ENCODE assay signal across 32 cellular contexts in the genomic region with DNA sequence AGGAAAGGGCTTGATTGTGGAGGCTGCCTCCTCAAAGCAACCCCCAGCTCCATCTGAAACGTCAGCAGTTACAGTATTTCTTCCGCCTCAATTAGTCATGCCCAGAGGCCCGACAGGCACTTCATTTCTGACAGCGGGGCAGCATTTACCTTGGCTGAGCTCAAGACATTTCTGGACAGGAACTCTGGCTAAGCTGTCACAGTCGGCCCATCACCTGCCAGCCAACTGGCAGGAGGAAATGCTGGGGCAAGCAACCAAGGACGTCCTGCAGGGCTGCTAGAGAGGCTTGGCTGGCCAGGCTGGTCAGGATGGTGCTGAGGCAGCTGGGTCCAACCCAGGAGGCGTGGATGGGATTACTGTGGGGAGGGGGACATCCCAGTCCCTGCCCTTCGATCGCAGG. TPM values are rescaled to one million over a fixed set of nuclear protein-coding genes. Genes with fewer than 3 reads are reported as not detected.
A peak's percentile ranks its signal among the peaks of the same experiment; 100 is the strongest.
DNase-seq lines count a peak whose midpoint lies in the region; ATAC-seq and TF ChIP-seq lines count a peak whose summit lies in the region.
"Had no signal": no experiment of that assay in that cellular context is flagged by ENCODE, and none has a peak within 500 bp of the region (broad histone marks: within the 10 kb centered on the region; RNA-seq: fewer than 3 reads in every experiment).

No MANE protein-coding gene starts in this region.

- no peak overlapping the region for H3K4me3 Mint-ChIP-seq in activated naive CD4-positive, alpha-beta T cell treated with anti-CD3 and anti-CD28 coated beads, Interleukin-2, amount 10 ng/mL, durations not matched to agents 7 days and 5 days
- H3K4me3 Mint-ChIP-seq in endodermal cell: no peak overlapping the region
- H3K4me3 Mint-ChIP-seq: natural killer cell treated with Interleukin-12 subunit alpha and Interleukin-12 subunit beta and Interleukin-15 and Interleukin-18, amount 100 ng/mL, for 72 hours; stimulated activated naive CD8-positive, alpha-beta T cell treated with anti-CD3 and anti-CD28 coated beads, Interleukin-15, Interleukin-2, amounts not matched to agents 100 ng/mL and 50 ng/mL, for 24 hours; T-helper 17 cell had no signal

- intact Hi-C loops in body of pancreas (cut with DNase I) (no loop called here), left ventricle myocardium superior (cut with micrococcal nuclease) (no loop called here)

- CTCF ChIA-PET in activated naive CD4-positive, alpha-beta T cell treated with anti-CD3 and anti-CD28 coated beads, Interleukin-2, amount 10 ng/mL, durations not matched to agents 7 days and 5 days (lab: Charles Lee): no interaction called here

- H3K27me3 ChIP-seq in MG63 (no peaks in the 10 kb centered on the region), body of pancreas (no peaks in the 10 kb centered on the region), osteoblast (ENCODE audit: insufficient read depth, low read length) (no peaks in the 10 kb centered on the region), endodermal cell (ENCODE audit: control insufficient read depth, insufficient read depth, low read length, poor library complexity, severe bottlenecking) (no peaks in the 10 kb centered on the region)
- H3K27me3 ChIP-seq: adrenal gland, BLaER1, ovary, sigmoid colon had no signal

- no peak overlapping the region for H2AFZ ChIP-seq in osteoblast (ENCODE audit: low read length)

- H4K20me1 ChIP-seq in osteoblast (ENCODE audit: insufficient read depth, low read length): no peaks in the 10 kb centered on the region
- H4K20me1 ChIP-seq: BLaER1 had no signal

- H3K4me3 ChIP-seq in MG63: no peak overlapping the region
- no peak overlapping the region for H3K4me3 ChIP-seq in body of pancreas
- H3K4me3 ChIP-seq in osteoblast (ENCODE audit: insufficient read depth, low read length): no peak overlapping the region
- H3K4me3 ChIP-seq in endodermal cell (ENCODE audit: low read length): no peak overlapping the region
- H3K4me3 ChIP-seq: adrenal gland, BLaER1, ovary, sigmoid colon, tibial artery had no signal

- TF ChIP-seq POLR2A in body of pancreas (IDR thresholded peaks at IDR 0.05): no peak

- H3K27ac Mint-ChIP-seq in activated naive CD4-positive, alpha-beta T cell treated with anti-CD3 and anti-CD28 coated beads, Interleukin-2, amount 10 ng/mL, durations not matched to agents 7 days and 5 days: no peak overlapping the region
- no peak overlapping the region for H3K27ac Mint-ChIP-seq in endodermal cell
- H3K27ac Mint-ChIP-seq: natural killer cell treated with Interleukin-12 subunit alpha and Interleukin-12 subunit beta and Interleukin-15 and Interleukin-18, amount 100 ng/mL, for 72 hours; stimulated activated naive CD8-positive, alpha-beta T cell treated with anti-CD3 and anti-CD28 coated beads, Interleukin-15, Interleukin-2, amounts not matched to agents 100 ng/mL and 50 ng/mL, for 24 hours; T-helper 17 cell had no signal

- peak; percentile 24 for ATAC-seq in body of pancreas
- ATAC-seq in left ventricle myocardium superior: peak; percentile 75
- ATAC-seq: left lobe of liver, Panc1, T-helper 17 cell had no signal

- H3K4me1 ChIP-seq in body of pancreas (no peaks in the 10 kb centered on the region), osteoblast (ENCODE audit: insufficient read depth, low read length) (no peaks in the 10 kb centered on the region), endodermal cell (ENCODE audit: control insufficient read depth, insufficient read depth, low read length) (no peaks in the 10 kb centered on the region)
- H3K4me1 ChIP-seq: adrenal gland, sigmoid colon, tibial artery had no signal

- peak overlapping the region; percentile 17 for H3K27ac ChIP-seq in C4-2B
- H3K27ac ChIP-seq in body of pancreas: no peak overlapping the region
- no peak overlapping the region for H3K27ac ChIP-seq in osteoblast (ENCODE audit: low read depth, low read length)
- H3K27ac ChIP-seq in endodermal cell (ENCODE audit: low read depth, low read length): no peak overlapping the region
- H3K27ac ChIP-seq: adrenal gland, BLaER1, ovary, sigmoid colon, tibial artery had no signal

- DNase-seq in MG63 (peak; percentile 94), body of pancreas (peak in 3 of 4 donors; percentile 20 to 76 (median 39)), left ventricle myocardium superior (peak; percentile 35), GF-D8 (lab: John Stamatoyannopoulos, UW) (no peak), osteoblast (ENCODE audit: insufficient read length, low spot score, missing footprints) (no peak), endodermal cell (no peak)
- DNase-seq in activated naive CD4-positive, alpha-beta T cell treated with anti-CD3 and anti-CD28 coated beads, Interleukin-2, amount 10 ng/mL, durations not matched to agents 7 days and 5 days: no peak
- DNase-seq: ACHN; activated naive CD4-positive, alpha-beta T cell; activated T-cell treated with anti-CD3 and anti-CD28 coated beads, Interleukin-2, amount 50 U/mL, for 48 hours; COR-L47; GOT3; Kasumi-1; NCI-H1417; NCI-H2081 treated with DMSO at 0.1 percent for 48 hours; NCI-H510A treated with DMSO at 0.1 percent for 48 hours; ovary; sigmoid colon; stimulated activated CD4-positive, alpha-beta T cell treated with anti-CD3 and anti-CD28 coated beads, Interleukin-15, amount 100 ng/mL, for 24 hours; T-helper 17 cell; tibial artery had no signal

- H3K79me2 ChIP-seq in osteoblast (ENCODE audit: insufficient read depth, low read length): no peaks in the 10 kb centered on the region

- TF ChIP-seq CTCF in C4-2B (conservative IDR thresholded peaks at IDR 0.05) (no peak), body of pancreas (IDR thresholded peaks at IDR 0.05) (peak in 1 of 7 experiments; percentile 19), osteoblast (IDR thresholded peaks at IDR 0.05; ENCODE audit: extremely low read depth, low read depth, low read length) (no peak), endodermal cell (conservative IDR thresholded peaks at IDR 0.05) (no peak)

- H3K4me2 ChIP-seq in osteoblast (ENCODE audit: insufficient read depth, low read length): no peak overlapping the region
- H3K4me2 ChIP-seq: BLaER1 had no signal

- WGBS in body of pancreas, 2 donors: 0 to 69% methylated on average over 1 to 9 of the region's 9 CpGs
- WGBS in endodermal cell (ENCODE audit: insufficient coverage in 1 of 2, insufficient read length in 1 of 2), 2 experiments: 89 to 94% methylated on average over 7 to 9 of the region's 9 CpGs

- no peak overlapping the region for H3K9ac ChIP-seq in endodermal cell (ENCODE audit: extremely low read depth, low read length, poor library complexity, severe bottlenecking)
- H3K9ac ChIP-seq: BLaER1 had no signal

- peaks cover under 1% of the 10 kb centered on the region for H3K4me1 Mint-ChIP-seq in activated naive CD4-positive, alpha-beta T cell treated with anti-CD3 and anti-CD28 coated beads, Interleukin-2, amount 10 ng/mL, durations not matched to agents 7 days and 5 days
- peaks cover 8% of the 10 kb centered on the region for H3K4me1 Mint-ChIP-seq in endodermal cell

- H3K9me3 Mint-ChIP-seq in activated naive CD4-positive, alpha-beta T cell treated with anti-CD3 and anti-CD28 coated beads, Interleukin-2, amount 10 ng/mL, durations not matched to agents 7 days and 5 days: no peaks in the 10 kb centered on the region
- H3K9me3 Mint-ChIP-seq in endodermal cell: no peaks in the 10 kb centered on the region
- H3K9me3 Mint-ChIP-seq: natural killer cell treated with Interleukin-12 subunit alpha and Interleukin-12 subunit beta and Interleukin-15 and Interleukin-18, amount 100 ng/mL, for 72 hours; stimulated activated naive CD8-positive, alpha-beta T cell treated with anti-CD3 and anti-CD28 coated beads, Interleukin-15, Interleukin-2, amounts not matched to agents 100 ng/mL and 50 ng/mL, for 24 hours had no signal

- H3K27me3 Mint-ChIP-seq in activated naive CD4-positive, alpha-beta T cell treated with anti-CD3 and anti-CD28 coated beads, Interleukin-2, amount 10 ng/mL, durations not matched to agents 7 days and 5 days: peaks cover 2% of the 10 kb centered on the region
- no peaks in the 10 kb centered on the region for H3K27me3 Mint-ChIP-seq in endodermal cell (ENCODE audit: insufficient read depth)
- H3K27me3 Mint-ChIP-seq: natural killer cell treated with Interleukin-12 subunit alpha and Interleukin-12 subunit beta and Interleukin-15 and Interleukin-18, amount 100 ng/mL, for 72 hours; stimulated activated naive CD8-positive, alpha-beta T cell treated with anti-CD3 and anti-CD28 coated beads, Interleukin-15, Interleukin-2, amounts not matched to agents 100 ng/mL and 50 ng/mL, for 24 hours; T-helper 17 cell had no signal

- H3K36me3 ChIP-seq in MG63: no peaks in the 10 kb centered on the region
- no peaks in the 10 kb centered on the region for H3K36me3 ChIP-seq in body of pancreas (replicated peaks in 1 of 2; ENCODE audit: insufficient read depth in 1 of 2, low read depth in 2 of 2)
- H3K36me3 ChIP-seq in osteoblast (ENCODE audit: insufficient read depth, low read length): no peaks in the 10 kb centered on the region
- no peaks in the 10 kb centered on the region for H3K36me3 ChIP-seq in endodermal cell (ENCODE audit: control insufficient read depth, insufficient read depth, low read length)
- H3K36me3 ChIP-seq: adrenal gland, BLaER1, ovary, sigmoid colon, tibial artery had no signal

- H3K36me3 Mint-ChIP-seq in activated naive CD4-positive, alpha-beta T cell treated with anti-CD3 and anti-CD28 coated beads, Interleukin-2, amount 10 ng/mL, durations not matched to agents 7 days and 5 days: no peaks in the 10 kb centered on the region
- no peaks in the 10 kb centered on the region for H3K36me3 Mint-ChIP-seq in endodermal cell (ENCODE audit: low read depth)
- H3K36me3 Mint-ChIP-seq: natural killer cell treated with Interleukin-12 subunit alpha and Interleukin-12 subunit beta and Interleukin-15 and Interleukin-18, amount 100 ng/mL, for 72 hours had no signal

- H3K9me3 ChIP-seq in MG63 (no peaks in the 10 kb centered on the region), body of pancreas (no peaks in the 10 kb centered on the region), osteoblast (ENCODE audit: low read depth, low read length) (no peaks in the 10 kb centered on the region), endodermal cell (ENCODE audit: control insufficient read depth, low read length) (no peaks in the 10 kb centered on the region)
- H3K9me3 ChIP-seq: adrenal gland, BLaER1, ovary, sigmoid colon, tibial artery had no signal

RNA-seq across cellular contexts. Expression of gene PLXDC1, which starts 27.8 kb away (rescaled TPM):
- total RNA-seq in MG63 (2014; rRNA removed; shearing (Covaris generic); ENCODE audit: low replicate concordance): not detected in 2 replicates
- total RNA-seq in body of pancreas (1 to 10 TPM in 1 of 2 donors, not detected in 1; 6.5 TPM), left ventricle myocardium superior (15.8 TPM), osteoblast (2.9 and 3.8 TPM in 2 replicates), endodermal cell (1 to 10 TPM; 9.0 TPM)
- polyA plus RNA-seq in endodermal cell (2013, experiment 1 of 2): 2.3 TPM
- polyA plus RNA-seq in endodermal cell (2013, experiment 2 of 2): 1.4 TPM
- total RNA-seq: epithelial cell of proximal tubule had no signal

RNA-seq across cellular contexts. Expression of gene ARL5C, which starts 42.3 kb away (rescaled TPM):
- not detected in 2 replicates for total RNA-seq in MG63 (2014; rRNA removed; shearing (Covaris generic); ENCODE audit: low replicate concordance)
- total RNA-seq in body of pancreas (under 1 TPM in 1 of 2 donors, not detected in 1; 0.26 TPM), left ventricle myocardium superior (not detected), osteoblast (not detected in 2 replicates), endodermal cell (not detected)
- polyA plus RNA-seq in endodermal cell (2013, experiment 1 of 2): not detected
- polyA plus RNA-seq in endodermal cell (2013, experiment 2 of 2): not detected
- total RNA-seq: activated CD8-positive, alpha-beta memory T cell treated with anti-CD3 and anti-CD28 coated beads for 36 hours; adrenal gland; epithelial cell of proximal tubule; fibroblast of villous mesenchyme; left lobe of liver; mononuclear cell; natural killer cell treated with Interleukin-12 subunit alpha and Interleukin-12 subunit beta and Interleukin-15 and Interleukin-18, amount 100 ng/mL, for 72 hours; ovary; T-helper 17 cell had no signal
- polyA plus RNA-seq: adrenal gland, ovary, sigmoid colon had no signal

Comparison
In these comparisons a context has a peak if more than half of its experiments do, and no peak if none do; other contexts are left out.
1. DNase-seq: peak in MG63 (single experiment), body of pancreas (3 of 4) and left ventricle myocardium superior (single experiment); none in GF-D8 (single experiment), osteoblast (single experiment), activated naive CD4-positive, alpha-beta T cell treated with anti-CD3 and anti-CD28 coated beads, Interleukin-2, amount 10 ng/mL, durations not matched to agents 7 days and 5 days (single experiment) and endodermal cell (single experiment).